6 cellular contexts compared by ENCODE assay signal in the genomic region with DNA sequence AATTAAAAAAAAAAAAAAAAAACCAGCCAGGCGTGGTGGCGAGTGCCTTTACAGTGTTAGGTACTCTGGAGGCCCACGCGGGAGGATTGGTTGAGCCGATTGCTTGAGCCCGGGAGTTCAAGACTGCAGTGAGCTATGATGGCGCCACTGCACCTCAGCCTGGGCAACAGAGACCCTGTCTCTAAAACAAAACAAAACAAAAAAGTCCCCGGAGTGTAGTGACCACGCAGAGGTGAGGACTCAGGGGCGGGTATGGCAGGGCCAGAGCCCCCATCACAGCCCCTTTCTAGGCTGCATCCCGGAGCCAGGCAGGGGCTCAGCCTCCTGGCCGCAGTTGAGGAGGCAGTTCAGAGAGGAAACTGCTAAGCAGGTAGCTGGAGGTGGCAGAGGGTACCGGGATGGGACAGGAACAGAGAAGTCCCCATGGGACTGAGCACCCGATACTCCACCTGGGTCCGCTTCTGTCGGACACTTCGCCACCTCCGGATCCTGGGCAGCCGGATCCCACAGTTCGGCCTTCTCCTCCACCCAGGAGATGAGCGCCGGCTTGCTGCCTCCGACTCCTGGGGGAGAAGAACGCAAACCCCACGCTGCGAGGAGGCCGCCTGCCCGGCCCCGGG. TPM values are rescaled to one million over a fixed set of nuclear protein-coding genes. Genes with fewer than 3 reads are reported as not detected.
A peak's percentile ranks its signal among the peaks of the same experiment; 100 is the strongest.
DNase-seq lines count a peak whose midpoint lies in the region; ATAC-seq and TF ChIP-seq lines count a peak whose summit lies in the region.

No MANE protein-coding gene starts in this region.

- H3K9me3 ChIP-seq in ES-I3 (ENCODE audit: control insufficient read depth, insufficient read depth, low read length) (no peaks in the 10 kb centered on the region), breast epithelium (no peaks in the 10 kb centered on the region), neuron (ENCODE audit: low read length) (no peaks in the 10 kb centered on the region)

- H3K27ac ChIP-seq in breast epithelium = peak overlapping the region; percentile 99

- ATAC-seq in HG03175 (IDR thresholded peaks at IDR 0.05; ENCODE audit: unreplicated experiment) = peak; percentile 12

- no peak for TF ChIP-seq CTCF in breast epithelium (IDR thresholded peaks at IDR 0.05)

- peak overlapping the region; percentile 90 for H3K9ac ChIP-seq in ES-I3 (ENCODE audit: low read depth, low read length)

- H3K4me3 ChIP-seq in breast epithelium (peak overlapping the region; percentile 63 to 87 (median 76)), neuron (ENCODE audit: low read length) (peak overlapping the region; percentile 63)

- intact Hi-C loops in breast epithelium (cut with DNase I; ENCODE audit: low total_unique reads) = no loop called here

- no peaks in the 10 kb centered on the region for H3K27me3 ChIP-seq in breast epithelium
- no peaks in the 10 kb centered on the region for H3K27me3 ChIP-seq in neuron (ENCODE audit: insufficient read depth, low read length)

- H3K4me1 ChIP-seq in ES-I3 (ENCODE audit: insufficient read depth, low read length) (no peaks in the 10 kb centered on the region; the same call in 1 of the 2 replicates), breast epithelium (peaks cover 0 to 17% of the 10 kb centered on the region in 2 donors), neuron (ENCODE audit: insufficient read depth, low read length) (peaks cover 7% of the 10 kb centered on the region)

- H3K36me3 ChIP-seq in ES-I3 (ENCODE audit: insufficient read depth, low read length) (0 out of 2 replicates have a peak, but pooled peaks cover 3% of the 10 kb centered on the region), breast epithelium (peaks cover 5% of the 10 kb centered on the region), neuron (ENCODE audit: insufficient read depth, low read length) (no peaks in the 10 kb centered on the region)

- peak overlapping the region; percentile 78 for H2AFZ ChIP-seq in neuron (ENCODE audit: low read depth, low read length)

- no peak for DNase-seq in breast epithelium (ENCODE audit: low spot score in 2 of 2)
- DNase-seq in islet precursor cell = no peak
- no peak for DNase-seq in NCI-H187 (lab: John Stamatoyannopoulos, UW)

- TF ChIP-seq POLR2A in breast epithelium (IDR thresholded peaks at IDR 0.05) = no peak

RNA-seq across cellular contexts. Expression of gene ZNF747, which starts 0.8 kb away (rescaled TPM):
- total RNA-seq in breast epithelium = 10 to 100 TPM; 10.7 to 14.7 (median 13.2) TPM

RNA-seq across cellular contexts. Expression of gene ZNF768, which starts 7.5 kb away (rescaled TPM):
- total RNA-seq in breast epithelium = 10 to 100 TPM; 23.3 to 33.2 (median 29.8) TPM

RNA-seq across cellular contexts. Expression of gene ZNF764, which starts 24.3 kb away (rescaled TPM):
- 1 to 10 TPM; 4.0 to 8.2 (median 7.5) TPM for total RNA-seq in breast epithelium

RNA-seq across cellular contexts. Expression of gene ZNF688, which starts 37.7 kb away (rescaled TPM):
- 10 to 100 TPM; 17.4 to 18.4 (median 18.4) TPM for total RNA-seq in breast epithelium

RNA-seq across cellular contexts. Expression of gene ZNF785, which starts 51.6 kb away (rescaled TPM):
- 10 to 100 TPM in 2 of 3 donors, 1 to 10 TPM in 1; 6.7 to 14.4 (median 12.0) TPM for total RNA-seq in breast epithelium
